8 cellular contexts compared by ENCODE assay signal in the genomic region with DNA sequence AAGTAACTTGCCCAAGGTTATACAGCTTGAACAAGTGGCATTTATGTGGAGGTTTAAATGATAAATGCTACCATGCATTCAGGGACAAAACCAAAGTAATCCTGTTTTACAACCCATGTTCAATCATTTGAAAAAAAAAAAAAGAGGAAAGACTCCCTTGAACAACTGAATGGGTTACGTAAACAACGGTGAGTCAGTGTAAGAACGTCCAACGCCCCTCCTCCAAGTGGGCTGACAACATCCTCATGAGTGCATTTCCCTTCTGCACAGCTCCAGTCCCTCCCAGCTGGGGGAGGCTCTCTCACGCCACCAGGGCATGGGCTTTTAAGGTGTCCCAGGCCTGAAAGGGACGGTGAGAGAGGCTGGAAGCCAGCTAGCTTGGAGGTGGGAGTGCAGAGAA.
A peak's percentile ranks its signal among the peaks of the same experiment; 100 is the strongest.
DNase-seq lines count a peak whose midpoint lies in the region; ATAC-seq and TF ChIP-seq lines count a peak whose summit lies in the region.

No MANE protein-coding gene starts in this region.

- intact Hi-C loops in heart left ventricle (cut with DNase I) = no loop called here
- intact Hi-C loops in sigmoid colon (cut with DNase I) = no loop called here

- TF ChIP-seq POLR2A in heart left ventricle (IDR thresholded peaks at IDR 0.05) (peak in 1 of 2 donors; percentile 42), sigmoid colon (IDR thresholded peaks at IDR 0.05) (peak in 1 of 2 donors; percentile 39)

- peak overlapping the region; percentile 35 for H3K4me3 Mint-ChIP-seq in activated naive CD8-positive, alpha-beta T cell

- H3K9ac ChIP-seq in SK-N-MC (ENCODE audit: insufficient read length) = no peak overlapping the region

- peaks cover 0 to 57% (median 21%) of the 10 kb centered on the region in 12 donors for H3K4me1 ChIP-seq in heart left ventricle
- peaks cover 0 to 18% (median 12%) of the 10 kb centered on the region in 4 donors for H3K4me1 ChIP-seq in sigmoid colon

- no peaks in the 10 kb centered on the region for H3K9me3 Mint-ChIP-seq in activated naive CD8-positive, alpha-beta T cell (ENCODE audit: low read depth)

- H3K9me3 ChIP-seq in SK-N-MC (ENCODE audit: low read depth, low read length) = no peaks in the 10 kb centered on the region
- no peaks in the 10 kb centered on the region for H3K9me3 ChIP-seq in heart left ventricle
- H3K9me3 ChIP-seq in sigmoid colon = no peaks in the 10 kb centered on the region

- 19 to 27% (median 21%) methylated on average over 6 of the region's 6 CpGs for WGBS in heart left ventricle, 4 donors
- WGBS in sigmoid colon, 2 donors = 1 to 16% methylated on average over 6 of the region's 6 CpGs

- peak in 1 of 4 donors; percentile 78 for TF ChIP-seq EP300 in sigmoid colon (IDR thresholded peaks at IDR 0.05)

- H3K27me3 ChIP-seq in heart left ventricle = no peaks in the 10 kb centered on the region
- no peaks in the 10 kb centered on the region for H3K27me3 ChIP-seq in sigmoid colon

- H3K4me3 ChIP-seq in SK-N-MC = no peak overlapping the region
- H3K4me3 ChIP-seq in heart left ventricle = no peak overlapping the region
- H3K4me3 ChIP-seq in sigmoid colon = no peak overlapping the region

- H3K27ac ChIP-seq in SK-N-MC = peak overlapping the region; percentile 57; the same call in 1 of the 2 replicates
- peak overlapping the region; percentile 47 to 89 (median 64) for H3K27ac ChIP-seq in heart left ventricle
- peak overlapping the region; percentile 54 to 76 (median 66) for H3K27ac ChIP-seq in sigmoid colon

- no peaks in the 10 kb centered on the region for H3K36me3 ChIP-seq in SK-N-MC (ENCODE audit: insufficient read depth, low read length)
- H3K36me3 ChIP-seq in heart left ventricle = peaks cover 0 to 90% (median 63%) of the 10 kb centered on the region in 9 donors
- peaks cover 0 to 15% (median 8%) of the 10 kb centered on the region in 4 donors for H3K36me3 ChIP-seq in sigmoid colon

- DNase-seq in activated gamma-delta T cell treated with Interleukin-2 at 50 U/mL for 16 hours (peak; percentile 77), activated gamma-delta T cell (lab: John Stamatoyannopoulos, UW) (no peak), SK-N-MC (ENCODE audit: low read depth, low spot score) (no peak), heart left ventricle (peak; percentile 79 to 90 (median 84)), sigmoid colon (peak; percentile 94), mesenteric fat pad (ENCODE audit: low spot score) (no peak)

- peak in 3 of 12 donors; percentile 9 to 27 (median 17) for TF ChIP-seq CTCF in heart left ventricle (IDR thresholded peaks at IDR 0.05)
- peak in 1 of 4 experiments; percentile 7 for TF ChIP-seq CTCF in sigmoid colon (IDR thresholded peaks at IDR 0.05)

- H3K27me3 Mint-ChIP-seq in activated naive CD8-positive, alpha-beta T cell = no peaks in the 10 kb centered on the region

- ATAC-seq in heart left ventricle = peak; percentile 93 to 99 (median 96)
- no peak for ATAC-seq in HG03460 (IDR thresholded peaks at IDR 0.05; ENCODE audit: unreplicated experiment)

- H3K4me1 Mint-ChIP-seq in activated naive CD8-positive, alpha-beta T cell (ENCODE audit: low read depth) = peaks cover 26% of the 10 kb centered on the region

- H3K27ac Mint-ChIP-seq in activated naive CD8-positive, alpha-beta T cell = peak overlapping the region; percentile 90

- peaks cover 2% of the 10 kb centered on the region for H3K36me3 Mint-ChIP-seq in activated naive CD8-positive, alpha-beta T cell

Comparison
In these comparisons a context has a peak if more than half of its experiments do, and no peak if none do; other contexts are left out.
1. DNase-seq: peak in activated gamma-delta T cell treated with Interleukin-2 at 50 U/mL for 16 hours (single experiment), heart left ventricle (5 of 5) and sigmoid colon (single experiment); none in activated gamma-delta T cell (single experiment), SK-N-MC (single experiment) and mesenteric fat pad (single experiment).
2. Peak in every context shown above with its lines, with median percentiles within 50 percentile points of each other: H3K27ac ChIP-seq.